ENCODE assay signal across 8 cellular contexts in genomic region chr7:150368098-150368883, GRCh38. TPM values are rescaled to one million over a fixed set of nuclear protein-coding genes. Genes with fewer than 3 reads are reported as not detected.
DNase-seq lines count a peak whose midpoint lies in the region; ATAC-seq and TF ChIP-seq lines count a peak whose summit lies in the region.

REPIN1 (plus strand) TSS chr7:150368822; CDS start chr7:150369712, 890 bp downstream.

- peaks cover 23% of the 10 kb centered on the region for H3K4me1 ChIP-seq in adipocyte (ENCODE audit: control insufficient read depth, insufficient read depth, low read length)
- H3K4me1 ChIP-seq in tibial nerve = peaks cover 0 to 49% (median 26%) of the 10 kb centered on the region in 4 donors

- TF ChIP-seq CTCF in GM10248 (IDR thresholded peaks at IDR 0.05; ENCODE audit: control extremely low read depth, extremely low read depth, low read depth, missing control alignments) (no peak), HFFc6 (IDR thresholded peaks at IDR 0.05) (no peak), tibial nerve (IDR thresholded peaks at IDR 0.05) (peak in 1 of 5 experiments; percentile 45)

- H3K9me3 Mint-ChIP-seq in HFFc6 (no peaks in the 10 kb centered on the region), T-cell (no peaks in the 10 kb centered on the region)

- TF ChIP-seq POLR2A in tibial nerve (IDR thresholded peaks at IDR 0.05) = peak; percentile 55 to 70

- peaks cover 6% of the 10 kb centered on the region for H3K27me3 Mint-ChIP-seq in HFFc6 (ENCODE audit: insufficient read depth)
- H3K27me3 Mint-ChIP-seq in T-cell = no peaks in the 10 kb centered on the region

- H3K9ac ChIP-seq in adipocyte (ENCODE audit: low read length) = peak within 1 kb of the TSS; percentile 93

- POLR2A ChIA-PET in GM10248 (lab: Yijun Ruan, JAX) (interaction anchor here (0.5 to 1.4 kb wide), 3 partner anchors 10 to 17 kb away, joined by 3 to 5 read pairs (median 3); no protein-coding TSS in a partner anchor), T-cell (lab: Charles Lee) (interaction anchor here in 1 of 2 donors (0.7 kb wide), 1 partner anchor 34 kb away, joined by 3 read pairs; no protein-coding TSS in a partner anchor)

- DNase-seq in GM10248 (ENCODE audit: extremely low spot score) = peak; percentile 90
- peak; percentile 58 for DNase-seq in HFFc6
- DNase-seq in NCI-H1092 (lab: John Stamatoyannopoulos, UW) = peak; percentile 89
- DNase-seq in T-cell = peak; percentile 46 to 84 (median 68)
- peak; percentile 87 for DNase-seq in adipocyte (ENCODE audit: low read depth)
- peak; percentile 96 for DNase-seq in cardiac septum (ENCODE audit: low spot score)
- DNase-seq in pons (ENCODE audit: low spot score) = peak; percentile 77
- peak; percentile 90 for DNase-seq in tibial nerve (ENCODE audit: low spot score in 2 of 2)

- no peaks in the 10 kb centered on the region for H3K27me3 ChIP-seq in adipocyte (replicated peaks; ENCODE audit: control insufficient read depth, insufficient read depth, low read length)
- H3K27me3 ChIP-seq in tibial nerve = no peaks in the 10 kb centered on the region

- H3K36me3 ChIP-seq in adipocyte (ENCODE audit: control insufficient read depth, insufficient read depth, low read length, severe bottlenecking) = peaks cover 10% of the 10 kb centered on the region
- H3K36me3 ChIP-seq in tibial nerve = peaks cover 0 to 35% (median 0%) of the 10 kb centered on the region in 3 donors

- TF ChIP-seq EP300 in tibial nerve (IDR thresholded peaks at IDR 0.05) = peak; percentile 17 to 83

- 2% methylated on average over 55 to 65 of the region's 85 CpGs for WGBS in tibial nerve, 2 donors

- peak; percentile 58 to 67 (median 63) for ATAC-seq in T-cell (replicated peaks in 1 of 4)

- H3K4me1 Mint-ChIP-seq in HFFc6 (ENCODE audit: low read depth) (peaks cover 16% of the 10 kb centered on the region), T-cell (peaks cover 51 to 57% (median 56%) of the 10 kb centered on the region in 3 donors)

- H3K27ac Mint-ChIP-seq in HFFc6 = peak within 1 kb of the TSS; percentile 98
- peak within 1 kb of the TSS; percentile 95 to 96 for H3K27ac Mint-ChIP-seq in T-cell

- peak within 1 kb of the TSS; percentile 97 for H3K4me3 ChIP-seq in adipocyte (ENCODE audit: low read length)
- H3K4me3 ChIP-seq in tibial nerve = peak within 1 kb of the TSS; percentile 68 to 99 (median 84)

- H3K36me3 Mint-ChIP-seq in HFFc6 (ENCODE audit: low read depth) = peaks cover 5% of the 10 kb centered on the region
- H3K36me3 Mint-ChIP-seq in T-cell = peaks cover 11% of the 10 kb centered on the region

- H3K4me3 Mint-ChIP-seq in HFFc6 = peak within 1 kb of the TSS; percentile 96
- peak within 1 kb of the TSS; percentile 92 to 96 (median 95) for H3K4me3 Mint-ChIP-seq in T-cell

- intact Hi-C loops in cardiac septum (cut with DNase I) = loop anchor here (1.0 kb wide), 1 partner anchor 37 kb away; a partner anchor contains a TSS

- H3K27ac ChIP-seq in tibial nerve = peak within 1 kb of the TSS; percentile 88 to 99 (median 98)

- CTCF ChIA-PET in GM10248 (lab: Yijun Ruan, JAX) = interaction anchor here (1.4 to 7.1 kb wide), 5 partner anchors 10 to 38 kb away, joined by 3 to 66 read pairs (median 9); a partner anchor contains a TSS
- CTCF ChIA-PET in T-cell (lab: Charles Lee) = interaction anchor here in 1 of 2 donors (0.7 to 1.3 kb wide), 3 partner anchors 10 to 607 kb away, joined by 3 read pairs; no protein-coding TSS in a partner anchor

- H3K9me3 ChIP-seq in adipocyte (ENCODE audit: control insufficient read depth, low read length) = no peaks in the 10 kb centered on the region
- no peaks in the 10 kb centered on the region for H3K9me3 ChIP-seq in tibial nerve

RNA-seq across cellular contexts. Expression of gene REPIN1, which starts in this region (rescaled TPM):
- total RNA-seq in HFFc6 (2021; fragmentation: NEBNext Ultra II Directional; extraction: Animal tissue kit (Norgen Biotek cat#: 25700)) = 10 to 100 TPM; 68.8 to 78.3 (median 75.5) TPM
- total RNA-seq in T-cell (100 to 1,000 TPM in 3 of 5 donors, 10 to 100 TPM in 2; 64.0 to 110 (median 101) TPM), cardiac septum (85.5 TPM), tibial nerve (10 to 100 TPM; 65.8 to 70.2 (median 68.3) TPM)

Comparison
In these comparisons a context has a peak if more than half of its experiments do, and no peak if none do; other contexts are left out.
1. Peak in every context shown above with its lines: DNase-seq, ATAC-seq, H3K4me3 ChIP-seq and H3K27ac ChIP-seq.